ENCODE assay signal across 21 cellular contexts in the genomic region with DNA sequence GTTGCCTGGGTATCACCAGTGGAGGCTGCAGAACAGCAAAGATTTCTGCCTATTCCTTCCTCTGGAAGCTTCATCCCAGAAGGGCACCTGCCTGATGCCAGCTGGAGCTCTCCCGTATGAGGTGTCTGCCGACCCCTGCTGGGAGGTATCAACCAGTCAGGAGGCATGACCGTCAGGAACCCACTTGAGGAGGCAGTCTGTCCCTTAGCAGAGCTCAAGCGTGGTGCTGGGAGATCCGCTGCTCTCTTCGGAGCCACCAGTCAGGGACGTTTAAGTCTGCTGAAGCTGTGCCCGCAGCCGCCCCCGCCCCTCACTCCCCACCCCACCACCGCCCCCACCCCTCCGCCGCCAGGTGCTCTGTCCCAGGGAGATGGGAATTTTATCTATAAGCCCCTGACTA. TPM values are rescaled to one million over a fixed set of nuclear protein-coding genes. Genes with fewer than 3 reads are reported as not detected.
DNase-seq lines count a peak whose midpoint lies in the region; ATAC-seq and TF ChIP-seq lines count a peak whose summit lies in the region.
"Had no signal": no experiment of that assay in that cellular context is flagged by ENCODE, and none has a peak within 500 bp of the region (broad histone marks: within the 10 kb centered on the region; RNA-seq: fewer than 3 reads in every experiment).

No MANE protein-coding gene starts in this region.

- H3K27me3 ChIP-seq in GM23338 (ENCODE audit: insufficient read depth) (no peaks in the 10 kb centered on the region), dorsolateral prefrontal cortex (peaks cover 0 to 16% (median 0%) of the 10 kb centered on the region in 45 donors)
- H3K27me3 ChIP-seq: brain microvascular endothelial cell, colonic mucosa, tibial artery had no signal

- TF ChIP-seq CTCF in GM23338 (conservative IDR thresholded peaks at IDR 0.05; ENCODE audit: low read depth in 2 of 2) (no peak; a peak in 1 of 4 replicates), dorsolateral prefrontal cortex (IDR thresholded peaks at IDR 0.05 in 54 of 56, conservative IDR thresholded peaks at IDR 0.05 in 2 of 56; ENCODE audit: low read depth in 1 of 56, partially characterized antibody in 56 of 56) (no peak)

- H2AFZ ChIP-seq in GM23338, result peak overlapping the region; percentile 97

- no peaks in the 10 kb centered on the region for H3K27me3 Mint-ChIP-seq in GM23338 (ENCODE audit: insufficient read depth, low read depth, poor library complexity)

- no peaks in the 10 kb centered on the region for H3F3A ChIP-seq in GM23338 (replicated peaks; ENCODE audit: low read depth)

- H3K4me3 ChIP-seq in GM23338 (no peak overlapping the region), dorsolateral prefrontal cortex (no peak overlapping the region)
- H3K4me3 ChIP-seq: colonic mucosa, tibial artery had no signal

- H3K36me3 Mint-ChIP-seq in GM23338 (ENCODE audit: low read depth), result no peaks in the 10 kb centered on the region

- H3K4me1 ChIP-seq in GM23338 (ENCODE audit: insufficient read depth), result no peaks in the 10 kb centered on the region
- H3K4me1 ChIP-seq: Caco-2, colonic mucosa, tibial artery had no signal

- no peak overlapping the region for H3K4me2 ChIP-seq in GM23338

- no peaks in the 10 kb centered on the region; the same call in 1 of the 3 replicates for H3K9me3 Mint-ChIP-seq in GM23338

- H4K20me1 ChIP-seq in GM23338 (replicated peaks; ENCODE audit: insufficient read depth), result no peaks in the 10 kb centered on the region

- H3K27ac ChIP-seq in GM23338 (ENCODE audit: low read depth), result no peak overlapping the region
- H3K27ac ChIP-seq in dorsolateral prefrontal cortex, result no peak overlapping the region
- H3K27ac ChIP-seq: brain microvascular endothelial cell, colonic mucosa, tibial artery had no signal

- no peaks in the 10 kb centered on the region for H3K9me2 ChIP-seq in GM23338 (ENCODE audit: insufficient read depth)

- H3K36me3 ChIP-seq in GM23338 (ENCODE audit: insufficient read depth), result no peaks in the 10 kb centered on the region
- H3K36me3 ChIP-seq: brain microvascular endothelial cell, colonic mucosa, tibial artery had no signal

- H3K27ac Mint-ChIP-seq in GM23338, result no peak overlapping the region
- H3K27ac Mint-ChIP-seq: activated CD4-positive, alpha-beta T cell treated with anti-CD3 and anti-CD28 coated beads for 36 hours; IgD-negative memory B cell had no signal

- ATAC-seq in GM23338, result peak; percentile 24; the same call in 2 of the 3 replicates
- ATAC-seq: activated CD4-positive, alpha-beta T cell treated with anti-CD3 and anti-CD28 coated beads for 36 hours; sciatic nerve had no signal

- no peaks in the 10 kb centered on the region; the same call in 2 of the 3 replicates for H3K4me1 Mint-ChIP-seq in GM23338
- H3K4me1 Mint-ChIP-seq: activated CD4-positive, alpha-beta T cell treated with anti-CD3 and anti-CD28 coated beads for 36 hours; IgD-negative memory B cell had no signal

- no peak overlapping the region for H3K4me3 Mint-ChIP-seq in GM23338
- H3K4me3 Mint-ChIP-seq: activated CD4-positive, alpha-beta T cell treated with anti-CD3 and anti-CD28 coated beads for 36 hours; IgD-negative memory B cell had no signal

- DNase-seq in DMS79 (lab: John Stamatoyannopoulos, UW), result peak; percentile 9
- DNase-seq in GM23338 (ENCODE audit: low spot score), result peak; percentile 4
- DNase-seq in NCI-H345 treated with DMSO at 0.1 percent for 48 hours (lab: John Stamatoyannopoulos, UW; ENCODE audit: unreplicated experiment), result peak; percentile 30
- peak; percentile 54 for DNase-seq in islet precursor cell
- DNase-seq in dorsolateral prefrontal cortex, result no peak
- DNase-seq in GM19238 (ENCODE audit: insufficient read length, low spot score), result no peak
- DNase-seq in AG08396 (ENCODE audit: low spot score), result no peak
- DNase-seq: activated CD4-positive, alpha-beta T cell treated with anti-CD3 and anti-CD28 coated beads for 36 hours; brain microvascular endothelial cell; Caco-2; colonic mucosa; GF-D8; NCI-H2029 treated with DMSO at 0.1 percent for 48 hours; NK-92 treated with Interleukin-12 subunit alpha and Interleukin-12 subunit beta, amount 100 ng/mL, for 24 hours; stimulated activated naive CD4-positive, alpha-beta T cell; SW 1271; tibial artery had no signal

- H3K79me2 ChIP-seq in GM23338 (replicated peaks; ENCODE audit: insufficient read depth), result no peaks in the 10 kb centered on the region

- intact Hi-C loops in dorsolateral prefrontal cortex (cut with DNase I), result no loop called here

TF ChIP-seq in GM23338, 12 proteins besides CTCF, POLR2A, EP300 and RAD21 (continues in another document):
- TF ChIP-seq, protein P1, sequence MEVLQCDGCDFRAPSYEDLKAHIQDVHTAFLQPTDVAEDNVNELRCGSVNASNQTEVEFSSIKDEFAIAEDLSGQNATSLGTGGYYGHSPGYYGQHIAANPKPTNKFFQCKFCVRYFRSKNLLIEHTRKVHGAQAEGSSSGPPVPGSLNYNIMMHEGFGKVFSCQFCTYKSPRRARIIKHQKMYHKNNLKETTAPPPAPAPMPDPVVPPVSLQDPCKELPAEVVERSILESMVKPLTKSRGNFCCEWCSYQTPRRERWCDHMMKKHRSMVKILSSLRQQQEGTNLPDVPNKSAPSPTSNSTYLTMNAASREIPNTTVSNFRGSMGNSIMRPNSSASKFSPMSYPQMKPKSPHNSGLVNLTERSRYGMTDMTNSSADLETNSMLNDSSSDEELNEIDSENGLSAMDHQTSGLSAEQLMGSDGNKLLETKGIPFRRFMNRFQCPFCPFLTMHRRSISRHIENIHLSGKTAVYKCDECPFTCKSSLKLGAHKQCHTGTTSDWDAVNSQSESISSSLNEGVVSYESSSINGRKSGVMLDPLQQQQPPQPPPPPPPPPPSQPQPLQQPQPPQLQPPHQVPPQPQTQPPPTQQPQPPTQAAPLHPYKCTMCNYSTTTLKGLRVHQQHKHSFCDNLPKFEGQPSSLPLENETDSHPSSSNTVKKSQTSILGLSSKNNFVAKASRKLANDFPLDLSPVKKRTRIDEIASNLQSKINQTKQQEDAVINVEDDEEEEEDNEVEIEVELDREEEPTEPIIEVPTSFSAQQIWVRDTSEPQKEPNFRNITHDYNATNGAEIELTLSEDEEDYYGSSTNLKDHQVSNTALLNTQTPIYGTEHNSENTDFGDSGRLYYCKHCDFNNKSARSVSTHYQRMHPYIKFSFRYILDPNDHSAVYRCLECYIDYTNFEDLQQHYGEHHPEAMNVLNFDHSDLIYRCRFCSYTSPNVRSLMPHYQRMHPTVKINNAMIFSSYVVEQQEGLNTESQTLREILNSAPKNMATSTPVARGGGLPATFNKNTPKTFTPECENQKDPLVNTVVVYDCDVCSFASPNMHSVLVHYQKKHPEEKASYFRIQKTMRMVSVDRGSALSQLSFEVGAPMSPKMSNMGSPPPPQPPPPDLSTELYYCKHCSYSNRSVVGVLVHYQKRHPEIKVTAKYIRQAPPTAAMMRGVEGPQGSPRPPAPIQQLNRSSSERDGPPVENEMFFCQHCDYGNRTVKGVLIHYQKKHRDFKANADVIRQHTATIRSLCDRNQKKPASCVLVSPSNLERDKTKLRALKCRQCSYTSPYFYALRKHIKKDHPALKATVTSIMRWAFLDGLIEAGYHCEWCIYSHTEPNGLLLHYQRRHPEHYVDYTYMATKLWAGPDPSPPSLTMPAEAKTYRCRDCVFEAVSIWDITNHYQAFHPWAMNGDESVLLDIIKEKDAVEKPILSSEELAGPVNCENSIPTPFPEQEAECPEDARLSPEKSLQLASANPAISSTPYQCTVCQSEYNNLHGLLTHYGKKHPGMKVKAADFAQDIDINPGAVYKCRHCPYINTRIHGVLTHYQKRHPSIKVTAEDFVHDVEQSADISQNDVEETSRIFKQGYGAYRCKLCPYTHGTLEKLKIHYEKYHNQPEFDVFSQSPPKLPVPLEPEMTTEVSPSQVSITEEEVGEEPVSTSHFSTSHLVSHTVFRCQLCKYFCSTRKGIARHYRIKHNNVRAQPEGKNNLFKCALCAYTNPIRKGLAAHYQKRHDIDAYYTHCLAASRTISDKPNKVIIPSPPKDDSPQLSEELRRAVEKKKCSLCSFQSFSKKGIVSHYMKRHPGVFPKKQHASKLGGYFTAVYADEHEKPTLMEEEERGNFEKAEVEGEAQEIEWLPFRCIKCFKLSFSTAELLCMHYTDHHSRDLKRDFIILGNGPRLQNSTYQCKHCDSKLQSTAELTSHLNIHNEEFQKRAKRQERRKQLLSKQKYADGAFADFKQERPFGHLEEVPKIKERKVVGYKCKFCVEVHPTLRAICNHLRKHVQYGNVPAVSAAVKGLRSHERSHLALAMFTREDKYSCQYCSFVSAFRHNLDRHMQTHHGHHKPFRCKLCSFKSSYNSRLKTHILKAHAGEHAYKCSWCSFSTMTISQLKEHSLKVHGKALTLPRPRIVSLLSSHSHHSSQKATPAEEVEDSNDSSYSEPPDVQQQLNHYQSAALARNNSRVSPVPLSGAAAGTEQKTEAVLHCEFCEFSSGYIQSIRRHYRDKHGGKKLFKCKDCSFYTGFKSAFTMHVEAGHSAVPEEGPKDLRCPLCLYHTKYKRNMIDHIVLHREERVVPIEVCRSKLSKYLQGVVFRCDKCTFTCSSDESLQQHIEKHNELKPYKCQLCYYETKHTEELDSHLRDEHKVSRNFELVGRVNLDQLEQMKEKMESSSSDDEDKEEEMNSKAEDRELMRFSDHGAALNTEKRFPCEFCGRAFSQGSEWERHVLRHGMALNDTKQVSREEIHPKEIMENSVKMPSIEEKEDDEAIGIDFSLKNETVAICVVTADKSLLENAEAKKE (CRISPR knock-in tag; IDR thresholded peaks at IDR 0.05), result no peak
- no peak for TF ChIP-seq STAT1 (IDR thresholded peaks at IDR 0.05; ENCODE audit: unreplicated experiment)
- no peak for TF ChIP-seq EZH2 (IDR thresholded peaks at IDR 0.05; ENCODE audit: low read depth, unreplicated experiment)
- TF ChIP-seq ZNF331 (CRISPR knock-in tag; IDR thresholded peaks at IDR 0.05; ENCODE audit: low read depth), result no peak

RNA-seq across cellular contexts. Expression of a gene that starts 23.1 kb away (rescaled TPM):
- total RNA-seq in GM23338 (2014; rRNA removed; shearing (Covaris generic)), result 3.3 and 5.2 TPM in 2 replicates
- 1.5 and 2.3 TPM in 2 replicates for polyA plus RNA-seq in GM23338 (2016; fragmentation: Nextera tagmentation; extraction: Ambion mirVana)
- total RNA-seq in dorsolateral prefrontal cortex, result 1 to 10 TPM in 119 of 120 experiments, under 1 TPM in 1; 0.74 to 8.0 (median 3.6) TPM
- total RNA-seq: activated CD4-positive, alpha-beta T cell treated with anti-CD3 and anti-CD28 coated beads for 36 hours; myocyte; RPMI7951 had no signal
- polyA plus RNA-seq: IgD-negative memory B cell had no signal

Comparison
In these comparisons a context has a peak if more than half of its experiments do, and no peak if none do; other contexts are left out.
1. DNase-seq: peak in DMS79 (single experiment), GM23338 (single experiment), NCI-H345 treated with DMSO at 0.1 percent for 48 hours (single experiment) and islet precursor cell (single experiment); none in dorsolateral prefrontal cortex (0 of 10), GM19238 (single experiment) and AG08396 (single experiment).